1 cellular context compared by ENCODE assay signal in the genomic region with DNA sequence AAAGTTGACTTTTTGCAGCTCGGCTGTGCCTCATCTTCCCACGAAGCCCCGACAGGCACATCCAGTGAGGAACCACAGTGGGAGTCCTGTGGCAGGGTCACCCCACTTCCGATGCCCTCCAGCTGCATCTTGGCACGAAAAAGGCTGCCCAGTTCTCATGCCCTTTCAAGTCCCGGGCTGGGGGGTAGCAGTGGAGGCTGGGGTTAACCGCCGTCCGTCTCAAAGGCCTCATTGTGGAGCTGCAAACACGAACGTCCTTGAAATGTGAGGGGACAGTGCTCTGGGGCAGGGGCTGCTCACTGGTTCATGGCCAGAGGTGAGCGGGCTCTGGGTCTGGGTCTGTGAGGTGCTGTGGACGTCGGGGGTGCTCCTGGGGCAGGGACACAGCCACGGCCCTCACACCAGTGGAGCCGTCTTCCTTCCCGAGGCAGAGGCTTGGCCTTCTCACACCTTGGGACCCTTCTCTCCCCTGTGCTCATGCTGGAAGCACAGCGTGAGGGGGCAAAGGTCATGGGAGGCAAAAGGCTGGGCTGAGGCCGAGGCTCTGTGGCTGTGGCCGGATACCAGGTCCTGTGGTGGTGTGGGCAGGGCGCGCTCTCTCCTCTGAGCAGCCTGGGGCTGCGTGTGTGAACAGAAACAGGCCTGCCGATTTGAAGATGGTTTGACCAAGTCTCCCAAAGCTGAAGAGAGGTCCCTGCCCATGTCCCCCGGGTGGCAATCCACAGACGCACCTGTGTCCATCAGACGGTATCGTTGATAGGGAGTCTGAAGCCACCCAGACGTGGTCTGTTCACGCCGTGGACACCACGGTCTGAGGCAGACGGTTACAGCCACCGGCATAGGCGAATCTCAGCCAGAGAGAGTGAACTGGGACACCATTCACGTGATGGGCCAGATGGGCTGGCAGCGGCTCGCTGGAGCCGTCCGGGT.
TF ChIP-seq lines count a peak whose summit lies in the region.

No MANE protein-coding gene starts in this region.

TF ChIP-seq in HepG2, 621 proteins besides CTCF, POLR2A, EP300 and RAD21 (continued from another document and continues in another):
- TF ChIP-seq, protein P1, sequence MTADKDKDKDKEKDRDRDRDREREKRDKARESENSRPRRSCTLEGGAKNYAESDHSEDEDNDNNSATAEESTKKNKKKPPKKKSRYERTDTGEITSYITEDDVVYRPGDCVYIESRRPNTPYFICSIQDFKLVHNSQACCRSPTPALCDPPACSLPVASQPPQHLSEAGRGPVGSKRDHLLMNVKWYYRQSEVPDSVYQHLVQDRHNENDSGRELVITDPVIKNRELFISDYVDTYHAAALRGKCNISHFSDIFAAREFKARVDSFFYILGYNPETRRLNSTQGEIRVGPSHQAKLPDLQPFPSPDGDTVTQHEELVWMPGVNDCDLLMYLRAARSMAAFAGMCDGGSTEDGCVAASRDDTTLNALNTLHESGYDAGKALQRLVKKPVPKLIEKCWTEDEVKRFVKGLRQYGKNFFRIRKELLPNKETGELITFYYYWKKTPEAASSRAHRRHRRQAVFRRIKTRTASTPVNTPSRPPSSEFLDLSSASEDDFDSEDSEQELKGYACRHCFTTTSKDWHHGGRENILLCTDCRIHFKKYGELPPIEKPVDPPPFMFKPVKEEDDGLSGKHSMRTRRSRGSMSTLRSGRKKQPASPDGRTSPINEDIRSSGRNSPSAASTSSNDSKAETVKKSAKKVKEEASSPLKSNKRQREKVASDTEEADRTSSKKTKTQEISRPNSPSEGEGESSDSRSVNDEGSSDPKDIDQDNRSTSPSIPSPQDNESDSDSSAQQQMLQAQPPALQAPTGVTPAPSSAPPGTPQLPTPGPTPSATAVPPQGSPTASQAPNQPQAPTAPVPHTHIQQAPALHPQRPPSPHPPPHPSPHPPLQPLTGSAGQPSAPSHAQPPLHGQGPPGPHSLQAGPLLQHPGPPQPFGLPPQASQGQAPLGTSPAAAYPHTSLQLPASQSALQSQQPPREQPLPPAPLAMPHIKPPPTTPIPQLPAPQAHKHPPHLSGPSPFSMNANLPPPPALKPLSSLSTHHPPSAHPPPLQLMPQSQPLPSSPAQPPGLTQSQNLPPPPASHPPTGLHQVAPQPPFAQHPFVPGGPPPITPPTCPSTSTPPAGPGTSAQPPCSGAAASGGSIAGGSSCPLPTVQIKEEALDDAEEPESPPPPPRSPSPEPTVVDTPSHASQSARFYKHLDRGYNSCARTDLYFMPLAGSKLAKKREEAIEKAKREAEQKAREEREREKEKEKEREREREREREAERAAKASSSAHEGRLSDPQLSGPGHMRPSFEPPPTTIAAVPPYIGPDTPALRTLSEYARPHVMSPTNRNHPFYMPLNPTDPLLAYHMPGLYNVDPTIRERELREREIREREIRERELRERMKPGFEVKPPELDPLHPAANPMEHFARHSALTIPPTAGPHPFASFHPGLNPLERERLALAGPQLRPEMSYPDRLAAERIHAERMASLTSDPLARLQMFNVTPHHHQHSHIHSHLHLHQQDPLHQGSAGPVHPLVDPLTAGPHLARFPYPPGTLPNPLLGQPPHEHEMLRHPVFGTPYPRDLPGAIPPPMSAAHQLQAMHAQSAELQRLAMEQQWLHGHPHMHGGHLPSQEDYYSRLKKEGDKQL (CRISPR knock-in tag; IDR thresholded peaks at IDR 0.05; ENCODE audit: low read depth), result peak; percentile 43; the same call in 1 of the 2 replicates
- TF ChIP-seq ZNF543 (CRISPR knock-in tag; IDR thresholded peaks at IDR 0.05) (no peak; the same call in 1 of the 2 replicates), POLR2G (IDR thresholded peaks at IDR 0.05; ENCODE audit: low read depth, low read length) (peak; percentile 78), EZH2 (conservative IDR thresholded peaks at IDR 0.05; ENCODE audit: low read depth, low read length) (no peak), ZFP90 (CRISPR knock-in tag; IDR thresholded peaks at IDR 0.05; ENCODE audit: borderline replicate concordance) (peak; percentile 97), SRSF9 (IDR thresholded peaks at IDR 0.05; ENCODE audit: borderline replicate concordance, insufficient read depth, low read depth, low read length, poor library complexity, severe bottlenecking) (no peak), HNRNPL (IDR thresholded peaks at IDR 0.05; ENCODE audit: low read depth, low read length) (peak; percentile 100), ZNF451 (CRISPR knock-in tag; IDR thresholded peaks at IDR 0.05) (peak; percentile 98), ZNF33B (CRISPR knock-in tag; IDR thresholded peaks at IDR 0.05) (peak; percentile 93), ZBTB38 (CRISPR knock-in tag; IDR thresholded peaks at IDR 0.05) (peak; percentile 99), SOX5 (CRISPR knock-in tag; IDR thresholded peaks at IDR 0.05; ENCODE audit: borderline replicate concordance) (peak; percentile 66), CREM (IDR thresholded peaks at IDR 0.05) (no peak), CREM (CRISPR knock-in tag; IDR thresholded peaks at IDR 0.05) (no peak), NFYC (CRISPR knock-in tag; IDR thresholded peaks at IDR 0.05) (no peak), ZNF337 (CRISPR knock-in tag; IDR thresholded peaks at IDR 0.05; ENCODE audit: borderline replicate concordance, low read depth) (peak; percentile 91), ZNF121 (CRISPR knock-in tag; IDR thresholded peaks at IDR 0.05) (peak; percentile 94), CAMTA2 (CRISPR knock-in tag; IDR thresholded peaks at IDR 0.05; ENCODE audit: borderline replicate concordance) (no peak), MAZ (IDR thresholded peaks at IDR 0.05; ENCODE audit: borderline replicate concordance, low read depth, low read length) (no peak), MAZ (CRISPR knock-in tag; IDR thresholded peaks at IDR 0.05; ENCODE audit: low read depth) (peak; percentile 83), EED (CRISPR knock-in tag; IDR thresholded peaks at IDR 0.05) (peak; percentile 53; the same call in 1 of the 2 replicates), ZNF3 (CRISPR knock-in tag; IDR thresholded peaks at IDR 0.05) (no peak), HOXA9 (CRISPR knock-in tag; IDR thresholded peaks at IDR 0.05; ENCODE audit: borderline replicate concordance) (no peak), BRCA1 (CRISPR knock-in tag; IDR thresholded peaks at IDR 0.05) (peak; percentile 97), MAFG (CRISPR knock-in tag; IDR thresholded peaks at IDR 0.05) (no peak), POLR2AphosphoS5 (IDR thresholded peaks at IDR 0.05; ENCODE audit: low read depth, low read length) (no peak; the same call in 1 of the 2 replicates), SRF (IDR thresholded peaks at IDR 0.05; ENCODE audit: low read depth, low read length) (no peak), HOXD1 (CRISPR knock-in tag; IDR thresholded peaks at IDR 0.05) (peak; percentile 94)
- TF ChIP-seq, protein P2, sequence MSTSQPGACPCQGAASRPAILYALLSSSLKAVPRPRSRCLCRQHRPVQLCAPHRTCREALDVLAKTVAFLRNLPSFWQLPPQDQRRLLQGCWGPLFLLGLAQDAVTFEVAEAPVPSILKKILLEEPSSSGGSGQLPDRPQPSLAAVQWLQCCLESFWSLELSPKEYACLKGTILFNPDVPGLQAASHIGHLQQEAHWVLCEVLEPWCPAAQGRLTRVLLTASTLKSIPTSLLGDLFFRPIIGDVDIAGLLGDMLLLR (CRISPR knock-in tag; IDR thresholded peaks at IDR 0.05), result no peak; the same call in none of the 2 replicates
- TF ChIP-seq, protein P3, sequence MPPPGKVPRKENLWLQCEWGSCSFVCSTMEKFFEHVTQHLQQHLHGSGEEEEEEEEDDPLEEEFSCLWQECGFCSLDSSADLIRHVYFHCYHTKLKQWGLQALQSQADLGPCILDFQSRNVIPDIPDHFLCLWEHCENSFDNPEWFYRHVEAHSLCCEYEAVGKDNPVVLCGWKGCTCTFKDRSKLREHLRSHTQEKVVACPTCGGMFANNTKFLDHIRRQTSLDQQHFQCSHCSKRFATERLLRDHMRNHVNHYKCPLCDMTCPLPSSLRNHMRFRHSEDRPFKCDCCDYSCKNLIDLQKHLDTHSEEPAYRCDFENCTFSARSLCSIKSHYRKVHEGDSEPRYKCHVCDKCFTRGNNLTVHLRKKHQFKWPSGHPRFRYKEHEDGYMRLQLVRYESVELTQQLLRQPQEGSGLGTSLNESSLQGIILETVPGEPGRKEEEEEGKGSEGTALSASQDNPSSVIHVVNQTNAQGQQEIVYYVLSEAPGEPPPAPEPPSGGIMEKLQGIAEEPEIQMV (CRISPR knock-in tag; IDR thresholded peaks at IDR 0.05; ENCODE audit: low read depth), result peak; percentile 79
- TF ChIP-seq, protein P4, sequence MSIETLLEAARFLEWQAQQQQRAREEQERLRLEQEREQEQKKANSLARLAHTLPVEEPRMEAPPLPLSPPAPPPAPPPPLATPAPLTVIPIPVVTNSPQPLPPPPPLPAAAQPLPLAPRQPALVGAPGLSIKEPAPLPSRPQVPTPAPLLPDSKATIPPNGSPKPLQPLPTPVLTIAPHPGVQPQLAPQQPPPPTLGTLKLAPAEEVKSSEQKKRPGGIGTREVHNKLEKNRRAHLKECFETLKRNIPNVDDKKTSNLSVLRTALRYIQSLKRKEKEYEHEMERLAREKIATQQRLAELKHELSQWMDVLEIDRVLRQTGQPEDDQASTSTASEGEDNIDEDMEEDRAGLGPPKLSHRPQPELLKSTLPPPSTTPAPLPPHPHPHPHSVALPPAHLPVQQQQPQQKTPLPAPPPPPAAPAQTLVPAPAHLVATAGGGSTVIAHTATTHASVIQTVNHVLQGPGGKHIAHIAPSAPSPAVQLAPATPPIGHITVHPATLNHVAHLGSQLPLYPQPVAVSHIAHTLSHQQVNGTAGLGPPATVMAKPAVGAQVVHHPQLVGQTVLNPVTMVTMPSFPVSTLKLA (IDR thresholded peaks at IDR 0.05), result no peak
- TF ChIP-seq, protein P5, sequence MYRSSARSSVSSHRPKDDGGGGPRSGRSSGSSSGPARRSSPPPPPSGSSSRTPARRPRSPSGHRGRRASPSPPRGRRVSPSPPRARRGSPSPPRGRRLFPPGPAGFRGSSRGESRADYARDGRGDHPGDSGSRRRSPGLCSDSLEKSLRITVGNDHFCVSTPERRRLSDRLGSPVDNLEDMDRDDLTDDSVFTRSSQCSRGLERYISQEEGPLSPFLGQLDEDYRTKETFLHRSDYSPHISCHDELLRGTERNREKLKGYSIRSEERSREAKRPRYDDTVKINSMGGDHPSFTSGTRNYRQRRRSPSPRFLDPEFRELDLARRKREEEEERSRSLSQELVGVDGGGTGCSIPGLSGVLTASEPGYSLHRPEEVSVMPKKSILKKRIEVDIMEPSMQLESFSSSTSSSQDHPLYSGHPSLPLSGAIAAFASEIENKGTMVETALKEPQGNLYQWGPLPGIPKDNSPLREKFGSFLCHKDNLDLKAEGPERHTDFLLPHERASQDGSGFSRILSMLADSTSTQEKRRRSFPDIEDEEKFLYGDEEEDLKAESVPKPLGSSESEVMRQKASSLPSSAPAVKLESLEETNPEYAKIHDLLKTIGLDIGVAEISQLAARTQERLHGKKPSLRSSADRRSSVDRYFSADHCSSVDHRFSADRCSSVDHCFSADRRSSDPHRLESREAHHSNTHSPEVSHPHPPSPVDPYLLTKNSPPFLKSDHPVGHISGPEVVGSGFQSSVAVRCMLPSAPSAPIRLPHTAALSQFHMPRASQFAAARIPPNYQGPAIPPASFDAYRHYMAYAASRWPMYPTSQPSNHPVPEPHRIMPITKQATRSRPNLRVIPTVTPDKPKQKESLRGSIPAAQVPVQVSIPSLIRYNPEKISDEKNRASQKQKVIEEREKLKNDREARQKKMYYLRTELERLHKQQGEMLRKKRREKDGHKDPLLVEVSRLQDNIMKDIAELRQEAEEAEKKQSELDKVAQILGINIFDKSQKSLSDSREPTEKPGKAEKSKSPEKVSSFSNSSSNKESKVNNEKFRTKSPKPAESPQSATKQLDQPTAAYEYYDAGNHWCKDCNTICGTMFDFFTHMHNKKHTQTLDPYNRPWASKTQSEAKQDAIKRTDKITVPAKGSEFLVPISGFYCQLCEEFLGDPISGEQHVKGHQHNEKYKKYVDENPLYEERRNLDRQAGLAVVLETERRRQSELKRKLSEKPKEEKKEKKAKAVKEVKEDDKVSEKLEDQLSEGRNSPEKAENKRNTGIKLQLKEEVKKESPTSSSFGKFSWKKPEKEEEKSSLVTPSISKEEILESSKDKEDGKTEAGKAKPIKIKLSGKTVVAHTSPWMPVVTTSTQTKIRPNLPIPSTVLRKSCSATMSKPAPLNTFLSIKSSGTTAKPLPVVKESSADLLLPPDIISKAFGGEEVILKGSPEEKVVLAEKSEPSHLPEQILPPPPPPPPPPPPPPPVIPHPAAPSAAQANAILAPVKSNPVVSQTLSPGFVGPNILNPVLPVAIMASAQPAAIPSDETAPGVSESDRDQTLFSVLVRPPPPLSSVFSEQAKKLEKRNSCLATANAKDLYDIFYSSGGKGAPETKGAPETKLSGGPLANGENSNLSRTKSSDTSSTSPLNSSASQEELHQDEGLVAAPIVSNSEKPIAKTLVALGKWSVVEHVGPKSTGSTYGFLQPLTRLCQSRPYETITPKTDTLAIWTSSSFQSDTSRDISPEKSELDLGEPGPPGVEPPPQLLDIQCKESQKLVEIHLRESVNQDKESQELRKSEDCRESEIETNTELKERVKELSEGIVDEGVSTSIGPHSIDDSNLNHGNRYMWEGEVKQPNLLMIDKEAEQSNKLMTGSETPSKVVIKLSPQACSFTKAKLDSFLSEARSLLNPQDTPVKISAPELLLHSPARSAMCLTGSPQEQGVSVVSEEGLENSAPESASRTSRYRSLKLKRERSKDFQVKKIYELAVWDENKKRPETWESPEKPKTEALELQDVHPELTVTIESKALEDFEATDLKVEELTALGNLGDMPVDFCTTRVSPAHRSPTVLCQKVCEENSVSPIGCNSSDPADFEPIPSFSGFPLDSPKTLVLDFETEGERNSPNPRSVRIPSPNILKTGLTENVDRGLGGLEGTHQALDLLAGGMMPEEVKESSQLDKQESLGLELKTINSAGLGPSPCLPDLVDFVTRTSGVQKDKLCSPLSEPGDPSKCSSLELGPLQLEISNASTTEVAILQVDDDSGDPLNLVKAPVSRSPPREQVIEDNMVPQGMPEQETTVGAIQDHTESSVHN (CRISPR knock-in tag; IDR thresholded peaks at IDR 0.05), result peak; percentile 94; the same call in 1 of the 2 replicates
- TF ChIP-seq, protein P6, sequence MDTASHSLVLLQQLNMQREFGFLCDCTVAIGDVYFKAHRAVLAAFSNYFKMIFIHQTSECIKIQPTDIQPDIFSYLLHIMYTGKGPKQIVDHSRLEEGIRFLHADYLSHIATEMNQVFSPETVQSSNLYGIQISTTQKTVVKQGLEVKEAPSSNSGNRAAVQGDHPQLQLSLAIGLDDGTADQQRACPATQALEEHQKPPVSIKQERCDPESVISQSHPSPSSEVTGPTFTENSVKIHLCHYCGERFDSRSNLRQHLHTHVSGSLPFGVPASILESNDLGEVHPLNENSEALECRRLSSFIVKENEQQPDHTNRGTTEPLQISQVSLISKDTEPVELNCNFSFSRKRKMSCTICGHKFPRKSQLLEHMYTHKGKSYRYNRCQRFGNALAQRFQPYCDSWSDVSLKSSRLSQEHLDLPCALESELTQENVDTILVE (CRISPR knock-in tag; IDR thresholded peaks at IDR 0.05), result peak; percentile 56
- TF ChIP-seq, protein P7, sequence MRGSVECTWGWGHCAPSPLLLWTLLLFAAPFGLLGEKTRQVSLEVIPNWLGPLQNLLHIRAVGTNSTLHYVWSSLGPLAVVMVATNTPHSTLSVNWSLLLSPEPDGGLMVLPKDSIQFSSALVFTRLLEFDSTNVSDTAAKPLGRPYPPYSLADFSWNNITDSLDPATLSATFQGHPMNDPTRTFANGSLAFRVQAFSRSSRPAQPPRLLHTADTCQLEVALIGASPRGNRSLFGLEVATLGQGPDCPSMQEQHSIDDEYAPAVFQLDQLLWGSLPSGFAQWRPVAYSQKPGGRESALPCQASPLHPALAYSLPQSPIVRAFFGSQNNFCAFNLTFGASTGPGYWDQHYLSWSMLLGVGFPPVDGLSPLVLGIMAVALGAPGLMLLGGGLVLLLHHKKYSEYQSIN (CRISPR knock-in tag; IDR thresholded peaks at IDR 0.05; ENCODE audit: borderline replicate concordance), result no peak
